8 cellular contexts compared by ENCODE assay signal in the genomic region with DNA sequence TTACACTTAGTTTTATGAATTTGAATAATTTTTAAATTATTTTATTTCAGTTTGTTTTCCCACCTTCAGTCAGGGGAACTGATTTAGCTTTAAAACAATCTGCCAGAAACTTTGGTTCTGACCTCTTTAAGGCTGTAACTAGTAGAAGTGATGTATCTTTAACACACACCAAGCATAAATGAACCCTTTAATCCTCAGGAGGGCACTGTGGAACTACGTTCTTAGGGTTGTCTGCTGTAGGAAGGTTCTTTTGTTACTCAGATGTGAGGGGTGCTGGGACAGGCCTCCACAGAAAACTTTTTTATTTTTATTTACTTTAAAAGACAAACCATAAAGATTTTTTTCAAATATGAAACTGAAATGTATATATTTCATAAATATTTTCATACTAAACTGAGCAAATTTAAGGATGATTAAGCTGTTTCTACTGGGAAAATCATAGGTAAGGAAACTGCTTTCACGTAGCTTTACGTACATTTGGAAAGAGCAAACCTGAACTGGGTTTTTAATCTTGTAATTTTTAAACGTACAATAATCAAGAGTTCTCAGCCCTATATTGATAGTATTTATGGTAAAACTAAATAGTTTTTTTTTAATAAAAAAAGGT. TPM values are rescaled to one million over a fixed set of nuclear protein-coding genes. Genes with fewer than 3 reads are reported as not detected.
DNase-seq lines count a peak whose midpoint lies in the region; ATAC-seq, FAIRE-seq and TF ChIP-seq lines count a peak whose summit lies in the region.

No MANE protein-coding gene starts in this region.

- intact Hi-C loops in activated CD8-positive, alpha-beta T cell treated with anti-CD3 and anti-CD28 coated beads for 36 hours (cut with micrococcal nuclease), result no loop called here

- no peaks in the 10 kb centered on the region for H3K79me2 ChIP-seq in GM23338 (replicated peaks; ENCODE audit: insufficient read depth)
- no peaks in the 10 kb centered on the region for H3K79me2 ChIP-seq in smooth muscle cell (ENCODE audit: low read depth)

- no peaks in the 10 kb centered on the region for H3K9me3 Mint-ChIP-seq in GM23338
- H3K9me3 Mint-ChIP-seq in activated CD8-positive, alpha-beta T cell treated with anti-CD3 and anti-CD28 coated beads for 36 hours, result no peaks in the 10 kb centered on the region

- no peaks in the 10 kb centered on the region for H3K9me3 ChIP-seq in WERI-Rb-1 (ENCODE audit: severe bottlenecking)
- no peaks in the 10 kb centered on the region for H3K9me3 ChIP-seq in right atrium auricular region
- H3K9me3 ChIP-seq in smooth muscle cell (replicated peaks; ENCODE audit: low read depth), result no peaks in the 10 kb centered on the region

- H3K4me3 ChIP-seq in GM23338 (no peak overlapping the region), WERI-Rb-1 (ENCODE audit: low read depth, low read length) (no peak overlapping the region), right atrium auricular region (peak overlapping the region; percentile 76 to 79), smooth muscle cell (peak overlapping the region; percentile 75)

- peak; percentile 60 for TF ChIP-seq CTCF in D721Med (IDR thresholded peaks at IDR 0.05; ENCODE audit: insufficient read depth, missing control alignments)
- peak; percentile 74 to 86 for TF ChIP-seq CTCF in GM23338 (conservative IDR thresholded peaks at IDR 0.05; ENCODE audit: low read depth in 2 of 2)
- TF ChIP-seq CTCF in WERI-Rb-1 (IDR thresholded peaks at IDR 0.05; ENCODE audit: low read depth, low read length), result peak; percentile 56
- peak; percentile 26 to 69 for TF ChIP-seq CTCF in right atrium auricular region (IDR thresholded peaks at IDR 0.05)
- peak; percentile 51 for TF ChIP-seq CTCF in smooth muscle cell (IDR thresholded peaks at IDR 0.05; ENCODE audit: borderline replicate concordance, insufficient read depth, poor library complexity, severe bottlenecking)
- no peak for TF ChIP-seq CTCF in activated CD8-positive, alpha-beta T cell treated with anti-CD3 and anti-CD28 coated beads for 36 hours (IDR thresholded peaks at IDR 0.05)

- POLR2A ChIA-PET in activated CD8-positive, alpha-beta T cell treated with anti-CD3 and anti-CD28 coated beads for 36 hours (lab: Charles Lee), result no interaction called here

- peaks cover 27% of the 10 kb centered on the region for H3K27me3 Mint-ChIP-seq in GM23338 (ENCODE audit: insufficient read depth, low read depth, poor library complexity)
- peaks cover 37% of the 10 kb centered on the region for H3K27me3 Mint-ChIP-seq in activated CD8-positive, alpha-beta T cell treated with anti-CD3 and anti-CD28 coated beads for 36 hours

- WGBS in smooth muscle cell (ENCODE audit: low lambda C conversion rate), result 49% methylated on average over 4 of the region's 4 CpGs

- peak; percentile 16 for ATAC-seq in GM23338
- no peak for ATAC-seq in stimulated activated naive CD8-positive, alpha-beta T cell treated with anti-CD3 and anti-CD28 coated beads, Interleukin-15, Interleukin-2, amounts not matched to agents 100 U/mL and 50 U/mL, for 24 hours
- no peak for ATAC-seq in activated CD8-positive, alpha-beta T cell treated with anti-CD3 and anti-CD28 coated beads for 36 hours

- no peaks in the 10 kb centered on the region; the same call in 2 of the 3 replicates for H3K36me3 Mint-ChIP-seq in GM23338 (ENCODE audit: low read depth)
- no peaks in the 10 kb centered on the region for H3K36me3 Mint-ChIP-seq in activated CD8-positive, alpha-beta T cell treated with anti-CD3 and anti-CD28 coated beads for 36 hours (ENCODE audit: low read depth)

- no peaks in the 10 kb centered on the region for H3K9me2 ChIP-seq in GM23338 (ENCODE audit: insufficient read depth)

- CTCF ChIA-PET in activated CD8-positive, alpha-beta T cell treated with anti-CD3 and anti-CD28 coated beads for 36 hours (lab: Charles Lee), result interaction anchor here (1.3 to 1.6 kb wide), 3 partner anchors 10 to 59 kb away, joined by 3 to 6 read pairs (median 5); no protein-coding TSS in a partner anchor

- H3K4me2 ChIP-seq in GM23338 (no peak overlapping the region), smooth muscle cell (peak overlapping the region; percentile 41)

- H3K27me3 ChIP-seq in GM23338 (ENCODE audit: insufficient read depth), result peaks cover 39% of the 10 kb centered on the region
- peaks cover 25% of the 10 kb centered on the region for H3K27me3 ChIP-seq in WERI-Rb-1 (ENCODE audit: insufficient read depth, low read depth, severe bottlenecking)
- no peaks in the 10 kb centered on the region for H3K27me3 ChIP-seq in right atrium auricular region
- peaks cover 15% of the 10 kb centered on the region for H3K27me3 ChIP-seq in smooth muscle cell (ENCODE audit: low read depth)

- H3K4me1 ChIP-seq in GM23338 (ENCODE audit: insufficient read depth), result peaks cover 8% of the 10 kb centered on the region
- H3K4me1 ChIP-seq in right atrium auricular region, result peaks cover 0 to 8% of the 10 kb centered on the region in 2 donors
- H3K4me1 ChIP-seq in smooth muscle cell (ENCODE audit: low read depth), result peaks cover 7% of the 10 kb centered on the region

- no peak overlapping the region for H3K4me3 Mint-ChIP-seq in GM23338
- no peak overlapping the region for H3K4me3 Mint-ChIP-seq in activated CD8-positive, alpha-beta T cell treated with anti-CD3 and anti-CD28 coated beads for 36 hours

- H2AFZ ChIP-seq in GM23338 (no peak overlapping the region), smooth muscle cell (ENCODE audit: low read depth) (no peak overlapping the region)

- H3F3A ChIP-seq in GM23338 (replicated peaks; ENCODE audit: low read depth), result peaks cover 10% of the 10 kb centered on the region; the same call in 1 of the 2 replicates
- H3F3A ChIP-seq in smooth muscle cell (ENCODE audit: low read depth), result peaks cover 4% of the 10 kb centered on the region

- no peak overlapping the region for H3K27ac ChIP-seq in GM23338 (ENCODE audit: low read depth)
- no peak overlapping the region for H3K27ac ChIP-seq in WERI-Rb-1
- peak overlapping the region; percentile 96 to 97 for H3K27ac ChIP-seq in right atrium auricular region
- H3K27ac ChIP-seq in smooth muscle cell (ENCODE audit: low read depth), result no peak overlapping the region

- no peaks in the 10 kb centered on the region for H3K36me3 ChIP-seq in GM23338 (ENCODE audit: insufficient read depth)
- H3K36me3 ChIP-seq in WERI-Rb-1, result no peaks in the 10 kb centered on the region; the same call in 1 of the 2 replicates
- H3K36me3 ChIP-seq in right atrium auricular region, result peaks cover 41% of the 10 kb centered on the region
- peaks cover 4% of the 10 kb centered on the region for H3K36me3 ChIP-seq in smooth muscle cell (ENCODE audit: low read depth)

- H4K20me1 ChIP-seq in GM23338 (replicated peaks; ENCODE audit: insufficient read depth) (no peaks in the 10 kb centered on the region), smooth muscle cell (ENCODE audit: low read depth) (peaks cover 30% of the 10 kb centered on the region)

- no peak overlapping the region for H3K9ac ChIP-seq in smooth muscle cell (ENCODE audit: low read depth)

- FAIRE-seq in D721Med (lab: Jason Lieb, UNC), result no peak

- DNase-seq in D721Med (ENCODE audit: insufficient read length, low spot score) (no peak), GM23338 (ENCODE audit: low spot score) (peak; percentile 79), NCI-H146 treated with DMSO at 0.1 percent for 48 hours (lab: John Stamatoyannopoulos, UW; ENCODE audit: unreplicated experiment) (peak; percentile 7), WERI-Rb-1 (peak; percentile 46), right atrium auricular region (ENCODE audit: low spot score) (no peak), smooth muscle cell (lab: John Stamatoyannopoulos, UW; ENCODE audit: unreplicated experiment) (no peak)
- no peak for DNase-seq in stimulated activated naive CD8-positive, alpha-beta T cell treated with anti-CD3 and anti-CD28 coated beads, Interleukin-15, Interleukin-2, amounts not matched to agents 100 U/mL and 50 U/mL, for 24 hours
- DNase-seq in activated CD8-positive, alpha-beta T cell treated with anti-CD3 and anti-CD28 coated beads for 36 hours, result no peak

- no peak overlapping the region for H3K27ac Mint-ChIP-seq in GM23338
- H3K27ac Mint-ChIP-seq in activated CD8-positive, alpha-beta T cell treated with anti-CD3 and anti-CD28 coated beads for 36 hours, result no peak overlapping the region

- peaks cover 19% of the 10 kb centered on the region; the same call in 2 of the 3 replicates for H3K4me1 Mint-ChIP-seq in GM23338
- peaks cover 3% of the 10 kb centered on the region for H3K4me1 Mint-ChIP-seq in activated CD8-positive, alpha-beta T cell treated with anti-CD3 and anti-CD28 coated beads for 36 hours (ENCODE audit: low read depth)

TF ChIP-seq in GM23338, 12 proteins besides CTCF, POLR2A, EP300 and RAD21 (continues in another document):
- TF ChIP-seq EZH2phosphoT487 (IDR thresholded peaks at IDR 0.05; ENCODE audit: unreplicated experiment) (no peak), STAT1 (IDR thresholded peaks at IDR 0.05; ENCODE audit: unreplicated experiment) (no peak), CREB1 (CRISPR knock-in tag; IDR thresholded peaks at IDR 0.05; ENCODE audit: low read depth) (no peak)
- TF ChIP-seq, protein P1, sequence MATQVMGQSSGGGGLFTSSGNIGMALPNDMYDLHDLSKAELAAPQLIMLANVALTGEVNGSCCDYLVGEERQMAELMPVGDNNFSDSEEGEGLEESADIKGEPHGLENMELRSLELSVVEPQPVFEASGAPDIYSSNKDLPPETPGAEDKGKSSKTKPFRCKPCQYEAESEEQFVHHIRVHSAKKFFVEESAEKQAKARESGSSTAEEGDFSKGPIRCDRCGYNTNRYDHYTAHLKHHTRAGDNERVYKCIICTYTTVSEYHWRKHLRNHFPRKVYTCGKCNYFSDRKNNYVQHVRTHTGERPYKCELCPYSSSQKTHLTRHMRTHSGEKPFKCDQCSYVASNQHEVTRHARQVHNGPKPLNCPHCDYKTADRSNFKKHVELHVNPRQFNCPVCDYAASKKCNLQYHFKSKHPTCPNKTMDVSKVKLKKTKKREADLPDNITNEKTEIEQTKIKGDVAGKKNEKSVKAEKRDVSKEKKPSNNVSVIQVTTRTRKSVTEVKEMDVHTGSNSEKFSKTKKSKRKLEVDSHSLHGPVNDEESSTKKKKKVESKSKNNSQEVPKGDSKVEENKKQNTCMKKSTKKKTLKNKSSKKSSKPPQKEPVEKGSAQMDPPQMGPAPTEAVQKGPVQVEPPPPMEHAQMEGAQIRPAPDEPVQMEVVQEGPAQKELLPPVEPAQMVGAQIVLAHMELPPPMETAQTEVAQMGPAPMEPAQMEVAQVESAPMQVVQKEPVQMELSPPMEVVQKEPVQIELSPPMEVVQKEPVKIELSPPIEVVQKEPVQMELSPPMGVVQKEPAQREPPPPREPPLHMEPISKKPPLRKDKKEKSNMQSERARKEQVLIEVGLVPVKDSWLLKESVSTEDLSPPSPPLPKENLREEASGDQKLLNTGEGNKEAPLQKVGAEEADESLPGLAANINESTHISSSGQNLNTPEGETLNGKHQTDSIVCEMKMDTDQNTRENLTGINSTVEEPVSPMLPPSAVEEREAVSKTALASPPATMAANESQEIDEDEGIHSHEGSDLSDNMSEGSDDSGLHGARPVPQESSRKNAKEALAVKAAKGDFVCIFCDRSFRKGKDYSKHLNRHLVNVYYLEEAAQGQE (IDR thresholded peaks at IDR 0.05; ENCODE audit: unreplicated experiment), result no peak

RNA-seq across cellular contexts. Expression of gene KLF4, which starts 5.3 kb away (rescaled TPM):
- 26.8 and 29.8 TPM in 2 replicates for total RNA-seq in GM23338 (2014; rRNA removed; shearing (Covaris generic))
- polyA plus RNA-seq in GM23338 (2016; fragmentation: Nextera tagmentation; extraction: Ambion mirVana) (6.0 and 8.3 TPM in 2 replicates), smooth muscle cell (5.1 and 13.6 TPM in 2 replicates)
- total RNA-seq in right atrium auricular region (10 to 100 TPM; 62.9 to 95.5 TPM), smooth muscle cell (33.3 and 43.6 TPM in 2 replicates)
- 1 to 10 TPM; 1.6 to 1.7 TPM for total RNA-seq in activated CD8-positive, alpha-beta T cell treated with anti-CD3 and anti-CD28 coated beads for 36 hours

Comparison
In these comparisons a context has a peak if more than half of its experiments do, and no peak if none do; other contexts are left out.
1. DNase-seq: peak in GM23338 (single experiment), NCI-H146 treated with DMSO at 0.1 percent for 48 hours (single experiment) and WERI-Rb-1 (single experiment); none in D721Med (single experiment), right atrium auricular region (single experiment), smooth muscle cell (single experiment), stimulated activated naive CD8-positive, alpha-beta T cell treated with anti-CD3 and anti-CD28 coated beads, Interleukin-15, Interleukin-2, amounts not matched to agents 100 U/mL and 50 U/mL, for 24 hours (single experiment) and activated CD8-positive, alpha-beta T cell treated with anti-CD3 and anti-CD28 coated beads for 36 hours (single experiment).
2. H3K27ac ChIP-seq: peak in right atrium auricular region (2 of 2); none in GM23338 (single experiment), WERI-Rb-1 (single experiment) and smooth muscle cell (single experiment).
3. H3K4me3 ChIP-seq: peak in right atrium auricular region (2 of 2) and smooth muscle cell (single experiment); none in GM23338 (single experiment) and WERI-Rb-1 (single experiment).
4. RNA of gene KLF4, which starts 5.3 kb away (total RNA-seq): 62.9 to 95.5 TPM in right atrium auricular region, 33.3 to 43.6 TPM in smooth muscle cell and 26.8 to 29.8 TPM in GM23338; 1.6 to 1.7 TPM in activated CD8-positive, alpha-beta T cell treated with anti-CD3 and anti-CD28 coated beads for 36 hours; every median in the first group is over 10 times any median in the second.